Comparison of ENCODE assay signal across 10 cellular contexts in genomic region chr2:181977661-181978350, GRCh38. TPM values are rescaled to one million over a fixed set of nuclear protein-coding genes. Genes with fewer than 3 reads are reported as not detected.
DNase-seq lines count a peak whose midpoint lies in the region; ATAC-seq and TF ChIP-seq lines count a peak whose summit lies in the region.
"Had no signal": no experiment of that assay in that cellular context is flagged by ENCODE, and none has a peak within 500 bp of the region (broad histone marks: within the 10 kb centered on the region; RNA-seq: fewer than 3 reads in every experiment).

No MANE protein-coding gene starts in this region.

- DNase-seq in Daoy (ENCODE audit: low read depth) (peak; percentile 68), LHCN-M2 (ENCODE audit: low read depth) (peak; percentile 65), iris pigment epithelial cell (ENCODE audit: low read depth) (peak; percentile 70), amniotic stem cell (lab: John Stamatoyannopoulos, UW) (no peak), T-helper 9 cell (no peak), heart right ventricle (no peak)

- H3K4me3 ChIP-seq in heart right ventricle, result no peak overlapping the region

- no peaks in the 10 kb centered on the region for H3K4me1 ChIP-seq in heart right ventricle

- H3K36me3 ChIP-seq in heart right ventricle, result no peaks in the 10 kb centered on the region

- no peak for TF ChIP-seq CTCF in heart right ventricle (IDR thresholded peaks at IDR 0.05)

- H3K27me3 ChIP-seq in heart right ventricle, result no peaks in the 10 kb centered on the region

- ATAC-seq in GM21576 (IDR thresholded peaks at IDR 0.05; ENCODE audit: unreplicated experiment) (peak; percentile 42), GM21390 (IDR thresholded peaks at IDR 0.05; ENCODE audit: unreplicated experiment) (no peak), heart right ventricle (no peak)

- no peak overlapping the region for H3K27ac ChIP-seq in heart right ventricle

- no peaks in the 10 kb centered on the region for H3K9me3 ChIP-seq in heart right ventricle

- 76 to 79% methylated on average over 5 of the region's 5 CpGs for WGBS in heart right ventricle, 2 donors

- intact Hi-C loops in heart right ventricle (cut with DNase I), result loop anchor here in 1 of 10 donors (10.0 kb wide), 1 partner anchor 97 kb away; no protein-coding TSS in a partner anchor

RNA-seq across cellular contexts. Expression of gene PPP1R1C, which starts 7.8 kb away (rescaled TPM):
- total RNA-seq in Daoy (2014; rRNA removed; shearing (Covaris generic)), result 1.7 and 1.9 TPM in 2 replicates
- 1.5 and 2.0 TPM in 2 replicates for total RNA-seq in LHCN-M2 (2014; rRNA removed)
- polyA plus RNA-seq in LHCN-M2 (2012), result 0.86 TPM
- 10 to 100 TPM; 22.5 to 45.5 (median 33.9) TPM for total RNA-seq in heart right ventricle
- 10 to 100 TPM in 1 of 2 donors, 1 to 10 TPM in 1; 4.9 to 20.9 TPM for polyA plus RNA-seq in heart right ventricle
- total RNA-seq: activated T-helper 2 cell treated with anti-CD3 and anti-CD28 coated beads, Interferon-gamma antibody, Interleukin-2, Interleukin-4, amounts not matched to agents 10 μg/mL and 5 μg/mL and 100 μg/mL, durations not matched to agents 14 hours and 24 hours and 36 hours; mononuclear cell had no signal

Comparison
In these comparisons a context has a peak if more than half of its experiments do, and no peak if none do; other contexts are left out.
1. DNase-seq: peak in Daoy (single experiment), LHCN-M2 (single experiment) and iris pigment epithelial cell (single experiment); none in amniotic stem cell (single experiment), T-helper 9 cell (single experiment) and heart right ventricle (0 of 2).